25 cellular contexts compared by ENCODE assay signal in the genomic region with DNA sequence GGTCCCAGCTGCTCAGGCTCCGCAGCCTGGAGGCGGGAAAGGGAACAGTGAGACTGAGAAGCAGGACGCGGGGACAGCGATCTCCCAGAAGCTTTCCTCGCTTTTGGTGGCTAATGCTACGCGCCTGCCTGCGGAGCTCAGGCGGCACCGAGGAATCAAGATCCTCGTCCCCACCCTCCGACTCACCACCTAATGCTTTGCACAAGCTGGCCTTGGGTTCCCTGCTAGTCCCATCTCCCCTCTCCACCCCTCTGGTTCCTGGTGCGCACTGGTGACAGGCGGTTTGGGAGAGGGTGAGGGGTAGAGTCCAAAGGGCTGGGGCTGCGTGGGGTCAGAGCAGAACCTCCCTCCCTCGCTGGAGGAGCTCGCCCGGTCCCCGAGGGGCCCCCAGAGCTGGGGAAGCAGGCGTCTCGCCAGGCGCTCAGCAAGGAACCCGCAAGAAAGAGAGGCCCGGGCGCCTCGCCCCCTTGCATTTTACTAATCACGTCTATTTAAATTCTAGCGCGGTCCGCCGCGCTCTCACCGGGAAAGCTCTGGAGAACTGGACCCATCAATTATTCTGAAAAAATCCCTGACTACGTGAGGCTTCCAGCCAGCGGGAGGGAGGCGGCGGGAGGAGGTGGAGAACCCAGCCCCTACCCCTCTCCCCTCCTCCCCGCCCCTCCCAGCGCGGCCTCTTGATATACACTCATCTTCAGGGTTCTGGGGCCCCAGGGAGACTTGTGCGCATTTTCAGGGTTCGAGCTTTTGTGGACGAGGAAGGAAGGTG. TPM values are rescaled to one million over a fixed set of nuclear protein-coding genes. Genes with fewer than 3 reads are reported as not detected.
DNase-seq lines count a peak whose midpoint lies in the region; ATAC-seq and TF ChIP-seq lines count a peak whose summit lies in the region.
"Had no signal": no experiment of that assay in that cellular context is flagged by ENCODE, and none has a peak within 500 bp of the region (broad histone marks: within the 10 kb centered on the region; RNA-seq: fewer than 3 reads in every experiment).

No MANE protein-coding gene starts in this region.

- H3K27me3 Mint-ChIP-seq in WTC11 (ENCODE audit: low read depth) (peaks cover 100% of the 10 kb centered on the region), type B pancreatic cell (peaks cover 99% of the 10 kb centered on the region)

- H3K9me3 ChIP-seq in iPS-15b (ENCODE audit: control insufficient read depth, insufficient read depth, low read length): no peaks in the 10 kb centered on the region
- H3K9me3 ChIP-seq: A549, psoas muscle had no signal

- H3K9ac ChIP-seq in iPS-15b (ENCODE audit: low read depth, low read length): no peak overlapping the region
- H3K9ac ChIP-seq: BLaER1 treated with 17β-estradiol and CSF1 and Interleukin-3, amounts not matched to agents 10 nM and 100 nM had no signal

- H3K27me3 ChIP-seq in iPS-15b (ENCODE audit: control insufficient read depth, insufficient read depth, low read length): peaks cover 96% of the 10 kb centered on the region
- H3K27me3 ChIP-seq: BLaER1 treated with 17β-estradiol and CSF1 and Interleukin-3, amounts not matched to agents 10 nM and 100 nM had no signal

- TF ChIP-seq CTCF in WTC11 (IDR thresholded peaks at IDR 0.05) (no peak), type B pancreatic cell (conservative IDR thresholded peaks at IDR 0.05) (no peak)

- POLR2A ChIA-PET in WTC11 (lab: Charles Lee): interaction anchor here (0.6 to 1.7 kb wide), 2 partner anchors 9 to 142 kb away, joined by 4 to 7 read pairs; partner anchors contain the start of gene POU4F2

- peaks cover 2% of the 10 kb centered on the region for H3K4me1 ChIP-seq in iPS-15b (ENCODE audit: control insufficient read depth, insufficient read depth, low read length)
- H3K4me1 ChIP-seq: A549; BLaER1 treated with 17β-estradiol and CSF1 and Interleukin-3, amounts not matched to agents 10 nM and 100 nM; psoas muscle had no signal

- H3K4me3 Mint-ChIP-seq in WTC11 (peak overlapping the region; percentile 68), type B pancreatic cell (peak overlapping the region; percentile 6)
- H3K4me3 Mint-ChIP-seq: neural crest cell; T-helper 1 cell treated with Interleukin-12 subunit alpha and Interleukin-12 subunit beta and Interleukin-4 antibody, amounts not matched to agents 30 μg/mL and 1 μg/mL, for 36 hours had no signal

- no peaks in the 10 kb centered on the region for H3K9me3 Mint-ChIP-seq in WTC11
- no peaks in the 10 kb centered on the region for H3K9me3 Mint-ChIP-seq in type B pancreatic cell
- H3K9me3 Mint-ChIP-seq: neural crest cell had no signal

- H3K4me1 Mint-ChIP-seq in WTC11 (peaks cover 22% of the 10 kb centered on the region), type B pancreatic cell (ENCODE audit: unreplicated experiment) (no peaks in the 10 kb centered on the region)
- H3K4me1 Mint-ChIP-seq: neural crest cell had no signal

- CTCF ChIA-PET in WTC11 (lab: Charles Lee): interaction anchor here (0.9 to 2.0 kb wide), 3 partner anchors 9 to 449 kb away, joined by 4 to 7 read pairs (median 6); partner anchors contain the start of gene POU4F2

- no peaks in the 10 kb centered on the region for H3K36me3 ChIP-seq in iPS-15b (ENCODE audit: control insufficient read depth, insufficient read depth, low read length)
- H3K36me3 ChIP-seq: BLaER1 treated with 17β-estradiol and CSF1 and Interleukin-3, amounts not matched to agents 10 nM and 100 nM had no signal

- H3K27ac Mint-ChIP-seq in WTC11 (no peak overlapping the region), type B pancreatic cell (no peak overlapping the region)
- H3K27ac Mint-ChIP-seq: T-helper 1 cell treated with Interleukin-12 subunit alpha and Interleukin-12 subunit beta and Interleukin-4 antibody, amounts not matched to agents 30 μg/mL and 1 μg/mL, for 36 hours had no signal

- DNase-seq in NCI-H82 (lab: John Stamatoyannopoulos, UW): peak; percentile 56
- DNase-seq in NCI-H82 treated with DMSO at 0.1 percent for 48 hours (lab: John Stamatoyannopoulos, UW; ENCODE audit: unreplicated experiment): no peak
- peak; percentile 52 for DNase-seq in WTC11 (ENCODE audit: low spot score)
- DNase-seq in type B pancreatic cell (ENCODE audit: extremely low spot score, unreplicated experiment): no peak
- no peak for DNase-seq in NCI-H146 treated with DMSO at 0.1 percent for 48 hours (lab: John Stamatoyannopoulos, UW; ENCODE audit: unreplicated experiment)
- DNase-seq in SKM-1 (lab: John Stamatoyannopoulos, UW; ENCODE audit: unreplicated experiment): no peak
- DNase-seq in kidney glomerular epithelial cell (lab: John Stamatoyannopoulos, UW): no peak
- DNase-seq: activated CD4-positive, alpha-beta T cell treated with anti-CD3 and anti-CD28 coated beads, Interleukin-2, amount 50 U/mL, for 4 hours; effector memory CD4-positive, alpha-beta T cell; head of caudate nucleus; left colon; midbrain; NCI-H1436 treated with DMSO at 0.1 percent for 48 hours; NCI-H446; psoas muscle; small intestine; stimulated activated CD4-positive, alpha-beta T cell treated with anti-CD3 and anti-CD28 coated beads, Interleukin-4, amount 100 ng/mL, for 24 hours; WERI-Rb-1 had no signal

- ATAC-seq in WTC11: peak; percentile 50
- ATAC-seq: A549, HCT116, left colon, psoas muscle had no signal

- H3K36me3 Mint-ChIP-seq in WTC11 (no peaks in the 10 kb centered on the region), type B pancreatic cell (no peaks in the 10 kb centered on the region)

- peak overlapping the region; percentile 48 for H3K4me3 ChIP-seq in iPS-15b (ENCODE audit: low read depth, low read length)
- H3K4me3 ChIP-seq: A549; BLaER1 treated with 17β-estradiol and CSF1 and Interleukin-3, amounts not matched to agents 10 nM and 100 nM; psoas muscle had no signal

TF ChIP-seq in WTC11, 78 proteins besides CTCF, POLR2A, EP300 and RAD21:
- no peak for TF ChIP-seq HMGA2 (CRISPR knock-in tag; IDR thresholded peaks at IDR 0.05)
- TF ChIP-seq ZBTB43 (CRISPR knock-in tag; IDR thresholded peaks at IDR 0.05): no peak
- TF ChIP-seq, protein P1, sequence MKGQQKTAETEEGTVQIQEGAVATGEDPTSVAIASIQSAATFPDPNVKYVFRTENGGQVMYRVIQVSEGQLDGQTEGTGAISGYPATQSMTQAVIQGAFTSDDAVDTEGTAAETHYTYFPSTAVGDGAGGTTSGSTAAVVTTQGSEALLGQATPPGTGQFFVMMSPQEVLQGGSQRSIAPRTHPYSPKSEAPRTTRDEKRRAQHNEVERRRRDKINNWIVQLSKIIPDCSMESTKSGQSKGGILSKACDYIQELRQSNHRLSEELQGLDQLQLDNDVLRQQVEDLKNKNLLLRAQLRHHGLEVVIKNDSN (CRISPR knock-in tag; IDR thresholded peaks at IDR 0.05): no peak
- no peak for TF ChIP-seq ZNF416 (CRISPR knock-in tag; IDR thresholded peaks at IDR 0.05)
- no peak for TF ChIP-seq JAZF1 (CRISPR knock-in tag; IDR thresholded peaks at IDR 0.05)
- TF ChIP-seq, protein P2, sequence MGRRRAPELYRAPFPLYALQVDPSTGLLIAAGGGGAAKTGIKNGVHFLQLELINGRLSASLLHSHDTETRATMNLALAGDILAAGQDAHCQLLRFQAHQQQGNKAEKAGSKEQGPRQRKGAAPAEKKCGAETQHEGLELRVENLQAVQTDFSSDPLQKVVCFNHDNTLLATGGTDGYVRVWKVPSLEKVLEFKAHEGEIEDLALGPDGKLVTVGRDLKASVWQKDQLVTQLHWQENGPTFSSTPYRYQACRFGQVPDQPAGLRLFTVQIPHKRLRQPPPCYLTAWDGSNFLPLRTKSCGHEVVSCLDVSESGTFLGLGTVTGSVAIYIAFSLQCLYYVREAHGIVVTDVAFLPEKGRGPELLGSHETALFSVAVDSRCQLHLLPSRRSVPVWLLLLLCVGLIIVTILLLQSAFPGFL (CRISPR knock-in tag; IDR thresholded peaks at IDR 0.05; ENCODE audit: borderline replicate concordance): no peak
- TF ChIP-seq, protein P3, sequence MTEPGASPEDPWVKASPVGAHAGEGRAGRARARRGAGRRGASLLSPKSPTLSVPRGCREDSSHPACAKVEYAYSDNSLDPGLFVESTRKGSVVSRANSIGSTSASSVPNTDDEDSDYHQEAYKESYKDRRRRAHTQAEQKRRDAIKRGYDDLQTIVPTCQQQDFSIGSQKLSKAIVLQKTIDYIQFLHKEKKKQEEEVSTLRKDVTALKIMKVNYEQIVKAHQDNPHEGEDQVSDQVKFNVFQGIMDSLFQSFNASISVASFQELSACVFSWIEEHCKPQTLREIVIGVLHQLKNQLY (CRISPR knock-in tag; IDR thresholded peaks at IDR 0.05): no peak

RNA-seq across cellular contexts. Expression of gene POU4F2, which starts 9.1 kb away (rescaled TPM):
- total RNA-seq in WTC11 (2021): not detected in 3 replicates
- 0.19 TPM in 2 replicates for total RNA-seq in type B pancreatic cell (ENCODE audit: low replicate concordance)
- total RNA-seq: left colon, psoas muscle, urinary bladder had no signal

Comparison
In these comparisons a context has a peak if more than half of its experiments do, and no peak if none do; other contexts are left out.
1. DNase-seq: peak in NCI-H82 (single experiment) and WTC11 (single experiment); none in NCI-H82 treated with DMSO at 0.1 percent for 48 hours (single experiment), type B pancreatic cell (single experiment), NCI-H146 treated with DMSO at 0.1 percent for 48 hours (single experiment), SKM-1 (single experiment) and kidney glomerular epithelial cell (single experiment).